Comparison of ENCODE assay signal across 1 cellular context in genomic region chr5:111083323-111083722, GRCh38.
A peak's percentile ranks its signal among the peaks of the same experiment; 100 is the strongest.
TF ChIP-seq lines count a peak whose summit lies in the region.

No MANE protein-coding gene starts in this region.

TF ChIP-seq in K562, 482 proteins besides CTCF, POLR2A, EP300 and RAD21 (continued from another document):
- peak; percentile 40; the same call in 1 of the 2 replicates for TF ChIP-seq JUN (IDR thresholded peaks at IDR 0.05; ENCODE audit: borderline replicate concordance, low read depth, low read length)
- TF ChIP-seq JUN (CRISPR knock-in tag; IDR thresholded peaks at IDR 0.05; ENCODE audit: borderline replicate concordance) = no peak
- peak; percentile 71 for TF ChIP-seq JUND (IDR thresholded peaks at IDR 0.05; ENCODE audit: borderline replicate concordance, low read depth, low read length)
- peak; percentile 40; the same call in 1 of the 3 replicates for TF ChIP-seq JUND (tag; IDR thresholded peaks at IDR 0.05; ENCODE audit: borderline replicate concordance, low read depth, low read length)
- no peak for TF ChIP-seq KHSRP (IDR thresholded peaks at IDR 0.05)
- peak; percentile 47; the same call in 1 of the 2 replicates for TF ChIP-seq NFIC (IDR thresholded peaks at IDR 0.05)
- TF ChIP-seq ZBTB7A (IDR thresholded peaks at IDR 0.05; ENCODE audit: borderline replicate concordance, control insufficient read depth, low read depth, low read length) = no peak
- no peak for TF ChIP-seq KAT8 (IDR thresholded peaks at IDR 0.05; ENCODE audit: low read depth)
- TF ChIP-seq ZSCAN29 (IDR thresholded peaks at IDR 0.05) = no peak
- no peak for TF ChIP-seq ZBTB5 (IDR thresholded peaks at IDR 0.05)
- TF ChIP-seq ZC3H8 (IDR thresholded peaks at IDR 0.05) = no peak
- no peak for TF ChIP-seq NCOA6 (IDR thresholded peaks at IDR 0.05)
- TF ChIP-seq ZNF324 (CRISPR knock-in tag; IDR thresholded peaks at IDR 0.05) = no peak
- TF ChIP-seq BRCA1 (IDR thresholded peaks at IDR 0.05) = no peak
- TF ChIP-seq BRCA1 (CRISPR knock-in tag; IDR thresholded peaks at IDR 0.05) = no peak
- TF ChIP-seq SOX6 (IDR thresholded peaks at IDR 0.05) = peak; percentile 77
- TF ChIP-seq RCOR1 (IDR thresholded peaks at IDR 0.05; ENCODE audit: borderline replicate concordance in 1 of 2, low read depth in 2 of 2, low read length in 2 of 2) = peak in 1 of 2 experiments; percentile 91; a peak in 2 of 4 replicates
- TF ChIP-seq HDAC2 (IDR thresholded peaks at IDR 0.05) = peak; percentile 41; the same call in 1 of the 2 replicates
- 0 out of 2 replicates have a peak, but pooled peaks have one; percentile 13 for TF ChIP-seq ZNF584 (CRISPR knock-in tag; IDR thresholded peaks at IDR 0.05; ENCODE audit: low read depth)
